In the genomic region with DNA sequence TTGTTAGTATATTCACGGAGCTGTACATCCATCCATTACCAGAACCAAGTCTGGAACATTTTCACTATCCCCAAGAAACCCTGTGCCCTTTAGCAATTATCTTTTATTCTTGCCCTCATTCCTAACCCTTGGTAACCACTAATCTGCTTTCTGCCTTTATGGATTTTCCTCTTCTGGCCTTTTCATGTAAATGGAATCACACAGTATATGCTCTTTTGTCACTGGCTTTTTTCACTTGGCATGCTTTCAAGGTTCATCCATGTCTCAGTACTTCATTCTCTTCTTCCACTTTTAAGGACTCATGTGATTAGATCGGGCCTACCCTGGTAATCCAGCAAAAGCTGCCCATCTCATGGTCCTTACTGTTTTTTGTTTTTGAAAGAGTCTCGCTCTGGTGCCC, we compare ENCODE assay signal across 8 cellular contexts.
"Had no signal": no experiment of that assay in that cellular context is flagged by ENCODE, and none has a peak within 500 bp of the region (broad histone marks: within the 10 kb centered on the region; RNA-seq: fewer than 3 reads in every experiment).

No MANE protein-coding gene starts in this region.

- H3K27ac Mint-ChIP-seq: GM23338, HFFc6 had no signal

- DNase-seq: GM23248, GOT3, H7, H9, HCEC 1CT, HFFc6 had no signal

- H3K4me3 Mint-ChIP-seq: GM23338, H9, HFFc6 had no signal

- ATAC-seq: GM23338, HCT116 had no signal

- H3K4me3 ChIP-seq: GM23248, GM23338 had no signal
